In genomic region chr9:120842685-120843485, GRCh38 we compare ENCODE assay signal across 8 cellular contexts. TPM values are rescaled to one million over a fixed set of nuclear protein-coding genes. Genes with fewer than 3 reads are reported as not detected.
DNase-seq lines count a peak whose midpoint lies in the region; ATAC-seq, FAIRE-seq and TF ChIP-seq lines count a peak whose summit lies in the region.

PSMD5 (minus strand) TSS chr9:120842922; CDS start chr9:120842909, 13 bp downstream.

- dilution Hi-C loops in IMR-90 (cut with HindIII; ENCODE audit: low sequenced_read_pairs, unreplicated experiment), result no loop called here

- peak within 1 kb of the TSS; percentile 82 to 94 for H4K8ac ChIP-seq in IMR-90 (ENCODE audit: low read depth in 2 of 2, low read length in 2 of 2)

- in situ Hi-C loops in IMR-90 (cut with MboI; ENCODE audit: low sequenced_read_pairs), result no loop called here

- H3K4ac ChIP-seq in IMR-90 (ENCODE audit: low read depth, low read length), result peak within 1 kb of the TSS; percentile 85

- POLR2A ChIA-PET in IMR-90 (lab: Charles Lee; ENCODE audit: unreplicated experiment), result no interaction called here

- peak within 1 kb of the TSS; percentile 93 for H2AFZ ChIP-seq in IMR-90 (replicated peaks; ENCODE audit: low read length, poor library complexity)

- no peak for TF ChIP-seq RAD21 in IMR-90 (IDR thresholded peaks at IDR 0.05; ENCODE audit: low read length)

- peaks cover 10% of the 10 kb centered on the region; the same call in 1 of the 2 replicates for H4K20me1 ChIP-seq in IMR-90 (ENCODE audit: insufficient read depth, low read length)

- FAIRE-seq in D721Med (lab: Jason Lieb, UNC), result no peak

- intact Hi-C loops in IMR-90 (cut with micrococcal nuclease), result loop anchor here (2.0 kb wide), 1 partner anchor 50 kb away; the partner anchor contains the start of gene FBXW2

- H2AK5ac ChIP-seq in IMR-90 (ENCODE audit: low read depth, low read length), result peak within 1 kb of the TSS; percentile 67; the same call in 1 of the 2 replicates

- CTCF ChIA-PET in IMR-90 (lab: Yijun Ruan, JAX), result no interaction called here

- H2BK20ac ChIP-seq in IMR-90 (ENCODE audit: low read depth, low read length), result no peak within 1 kb of the TSS

- peak within 1 kb of the TSS; percentile 91 for H3K27ac ChIP-seq in IMR-90 (ENCODE audit: insufficient read depth, low read length)
- peak within 1 kb of the TSS; percentile 96 for H3K27ac ChIP-seq in muscle layer of colon (ENCODE audit: low read depth, low read length)

- 0% methylated on average over 33 of the region's 62 CpGs; no CpG with 5 or more reads in 1 of the 2 experiments for WGBS in IMR-90 (ENCODE audit: extremely low coverage in 2 of 2, insufficient read length in 1 of 2), 2 experiments

- peak within 1 kb of the TSS; percentile 72 for H3K18ac ChIP-seq in IMR-90 (ENCODE audit: low read depth, low read length)

- H4K91ac ChIP-seq in IMR-90 (ENCODE audit: insufficient read depth, low read depth, low read length), result peak within 1 kb of the TSS; percentile 83; the same call in 1 of the 2 replicates

- peak; percentile 90 for DNase-seq in D721Med (ENCODE audit: insufficient read length, low spot score)
- peak; percentile 100 for DNase-seq in IMR-90
- peak; percentile 96 to 98 for DNase-seq in activated T-cell treated with anti-CD3 and anti-CD28 coated beads, Interleukin-2, amount 50 U/mL, for 48 hours
- DNase-seq in stimulated activated CD8-positive, alpha-beta memory T cell treated with anti-CD3 and anti-CD28 coated beads, Interleukin-7, amount 100 ng/mL, for 24 hours (ENCODE audit: low read depth), result peak; percentile 84

- H3K9me3 ChIP-seq in IMR-90 (ENCODE audit: control insufficient read depth, insufficient read depth, low read length) (no peaks in the 10 kb centered on the region), muscle layer of colon (ENCODE audit: low read length) (no peaks in the 10 kb centered on the region)

- H3K9ac ChIP-seq in IMR-90 (ENCODE audit: low read depth, low read length) (peak within 1 kb of the TSS; percentile 93), muscle layer of colon (ENCODE audit: low read length) (peak within 1 kb of the TSS; percentile 94)

- H3K56ac ChIP-seq in IMR-90 (ENCODE audit: extremely low read depth, insufficient read depth, low read length), result peak within 1 kb of the TSS; percentile 77

- H3K14ac ChIP-seq in IMR-90 (replicated peaks; ENCODE audit: low read depth, low read length), result peak within 1 kb of the TSS; percentile 94

- TF ChIP-seq CTCF in D721Med (IDR thresholded peaks at IDR 0.05; ENCODE audit: insufficient read depth, missing control alignments) (no peak), IMR-90 (conservative IDR thresholded peaks at IDR 0.05; ENCODE audit: low read depth, low read length) (0 out of 2 replicates have a peak, but pooled peaks have one; percentile 3)

- TF ChIP-seq POLR2A in IMR-90 (IDR thresholded peaks at IDR 0.05; ENCODE audit: low read depth, low read length), result peak; percentile 92

- peak within 1 kb of the TSS; percentile 29; the same call in 1 of the 2 replicates for H2BK120ac ChIP-seq in IMR-90 (ENCODE audit: low read depth, low read length)

- ATAC-seq in GM21526 (IDR thresholded peaks at IDR 0.05; ENCODE audit: low FRiP score, unreplicated experiment) (peak; percentile 98), IMR-90 (ENCODE audit: low read depth) (peak; percentile 99), esophagus mucosa (peak; percentile 99)

- H3K4me3 ChIP-seq in IMR-90 (ENCODE audit: insufficient read depth, low read depth, low read length) (peak within 1 kb of the TSS; percentile 91), muscle layer of colon (ENCODE audit: low read depth in 1 of 2, low read length in 2 of 2) (peak within 1 kb of the TSS; percentile 82 to 96)

- H3K27me3 ChIP-seq in IMR-90 (ENCODE audit: control insufficient read depth, insufficient read depth, low read length) (no peaks in the 10 kb centered on the region), muscle layer of colon (ENCODE audit: control insufficient read depth in 1 of 2, insufficient read depth in 2 of 2, low read length in 2 of 2) (no peaks in the 10 kb centered on the region)

- H2AK9ac ChIP-seq in IMR-90 (replicated peaks; ENCODE audit: low read depth, low read length, poor library complexity), result peak within 1 kb of the TSS; percentile 96

- peak within 1 kb of the TSS; percentile 88 for H4K5ac ChIP-seq in IMR-90 (ENCODE audit: low read depth, low read length)

- H3K4me2 ChIP-seq in IMR-90 (ENCODE audit: low read depth, low read length), result peak within 1 kb of the TSS; percentile 86

- H3K4me1 ChIP-seq in IMR-90 (ENCODE audit: control insufficient read depth, insufficient read depth, low read length) (peaks cover 7% of the 10 kb centered on the region), muscle layer of colon (ENCODE audit: insufficient read depth, low read length) (peaks cover 18% of the 10 kb centered on the region)

- no TSS peak for BruUV-seq in IMR-90 (replicated peaks; lab: Mats Ljungman, UMichigan)

- H3K36me3 ChIP-seq in IMR-90 (ENCODE audit: control insufficient read depth, insufficient read depth, low read length) (peaks cover 1% of the 10 kb centered on the region; the same call in 1 of the 2 replicates), muscle layer of colon (ENCODE audit: insufficient read depth, low read length) (no peaks in the 10 kb centered on the region)

- H2BK15ac ChIP-seq in IMR-90 (ENCODE audit: low read depth, low read length), result no peak within 1 kb of the TSS

- H3K9me1 ChIP-seq in IMR-90 (ENCODE audit: insufficient read depth, low read length), result peaks cover 12% of the 10 kb centered on the region

- peak within 1 kb of the TSS; percentile 78 for H2BK5ac ChIP-seq in IMR-90 (ENCODE audit: low read depth, low read length, poor library complexity, severe bottlenecking)

- peak within 1 kb of the TSS; percentile 92 for H3K23ac ChIP-seq in IMR-90 (ENCODE audit: low read depth, low read length)

- peaks cover 23 to 61% of the 10 kb centered on the region in 2 experiments; a peak in 3 of 4 replicates for H3K79me1 ChIP-seq in IMR-90 (ENCODE audit: low read depth in 1 of 2, low read length in 2 of 2)

TF ChIP-seq in IMR-90, 13 proteins besides CTCF, POLR2A, EP300 and RAD21:
- TF ChIP-seq FOS (IDR thresholded peaks at IDR 0.05; ENCODE audit: low read depth, low read length) (0 out of 2 replicates have a peak, but pooled peaks have one; percentile 16), MAZ (IDR thresholded peaks at IDR 0.05; ENCODE audit: borderline replicate concordance, low read depth, low read length) (peak; percentile 33; the same call in 1 of the 2 replicates), CHD1 (IDR thresholded peaks at IDR 0.05; ENCODE audit: low read depth, low read length) (no peak), ELK1 (IDR thresholded peaks at IDR 0.05; ENCODE audit: borderline replicate concordance, low read depth, low read length) (no peak), CEBPB (IDR thresholded peaks at IDR 0.05; ENCODE audit: low read depth, low read length) (peak; percentile 74), MXI1 (IDR thresholded peaks at IDR 0.05; ENCODE audit: borderline replicate concordance, low read depth, low read length) (peak; percentile 35; the same call in 1 of the 2 replicates), RCOR1 (IDR thresholded peaks at IDR 0.05; ENCODE audit: insufficient replicate concordance, low read length) (peak; percentile 82)

TF ChIP-seq in PFSK-1, 5 proteins besides CTCF, POLR2A, EP300 and RAD21:
- TF ChIP-seq SIN3A (IDR thresholded peaks at IDR 0.05; ENCODE audit: borderline replicate concordance, insufficient read depth, low read length), result peak; percentile 90; the same call in 1 of the 2 replicates
- peak; percentile 92 for TF ChIP-seq POLR2AphosphoS5 (IDR thresholded peaks at IDR 0.05; ENCODE audit: low read depth, low read length)
- TF ChIP-seq TAF1 (IDR thresholded peaks at IDR 0.05; ENCODE audit: borderline replicate concordance, insufficient read depth, low read length), result peak; percentile 94
- 0 out of 4 replicates have a peak, but pooled peaks of 1 of the 2 experiments have one; percentile 22 for TF ChIP-seq REST (IDR thresholded peaks at IDR 0.05; ENCODE audit: insufficient read depth in 1 of 2, low read depth in 2 of 2, low read length in 2 of 2)
- peak; percentile 78 for TF ChIP-seq FOXP2 (optimal IDR thresholded peaks at IDR 0.05; ENCODE audit: borderline replicate concordance, extremely low read depth, extremely low read length, insufficient read depth)
TF ChIP-seq in PFSK-1: peak in this region for 5.

RNA-seq across cellular contexts. Expression of gene PSMD5, which starts in this region (rescaled TPM):
- 25.6 and 38.9 TPM in 2 replicates for total RNA-seq in IMR-90 (2012; rRNA removed)
- 23.1 and 26.1 TPM in 2 replicates for polyA plus RNA-seq in IMR-90 (2012; rRNA removed)
- 8.2 and 8.4 TPM in 2 replicates for polyA plus RNA-seq in IMR-90 (2012; cell fraction: cytosol; rRNA removed)
- 3.0 and 16.9 TPM in 2 replicates for polyA plus RNA-seq in IMR-90 (2012; cell fraction: nucleus; rRNA removed; ENCODE audit: low replicate concordance)
- polyA plus RNA-seq in PFSK-1 (2012; ENCODE audit: insufficient read length, low read depth), result 61.0 TPM
- total RNA-seq in esophagus mucosa, result 45.2 TPM

Comparison
In these comparisons a context has a peak if more than half of its experiments do, and no peak if none do; other contexts are left out.
1. Peak in every context shown above with its lines: DNase-seq, ATAC-seq, H3K4me3 ChIP-seq and H3K27ac ChIP-seq.